8 cellular contexts compared by ENCODE assay signal in genomic region chr2:42169100-42169868, GRCh38. TPM values are rescaled to one million over a fixed set of nuclear protein-coding genes. Genes with fewer than 3 reads are reported as not detected.
DNase-seq lines count a peak whose midpoint lies in the region; ATAC-seq, FAIRE-seq and TF ChIP-seq lines count a peak whose summit lies in the region.

Gene EML4 (plus strand): TSS chr2:42169353. CDS start chr2:42169612, 259 bp downstream.

- FAIRE-seq in small intestine (lab: Jason Lieb, UNC): no peak

- intact Hi-C loops in A673 (cut with micrococcal nuclease; ENCODE audit: unreplicated experiment): no loop called here
- intact Hi-C loops in breast epithelium (cut with DNase I; ENCODE audit: low total_unique reads): no loop called here

- CTCF ChIA-PET in A673 (lab: Charles Lee): no interaction called here

- TF ChIP-seq POLR2A in breast epithelium (IDR thresholded peaks at IDR 0.05): no peak

- POLR2A ChIA-PET in A673 (lab: Charles Lee; ENCODE audit: low non-redundant PET): no interaction called here

- H3K27ac ChIP-seq in A673 (ENCODE audit: low read depth, low read length, poor library complexity, severe bottlenecking): peak within 1 kb of the TSS; percentile 81
- H3K27ac ChIP-seq in WERI-Rb-1: peak within 1 kb of the TSS; percentile 87
- peak within 1 kb of the TSS; percentile 92 to 94 for H3K27ac ChIP-seq in breast epithelium
- H3K27ac ChIP-seq in small intestine (ENCODE audit: low read depth in 1 of 2, low read length in 1 of 2): peak within 1 kb of the TSS; percentile 81 to 96

- 0 to 1% (median 0%) methylated on average over 69 to 87 of the region's 87 CpGs for WGBS in small intestine, 3 donors

- peaks cover 24% of the 10 kb centered on the region for H3K4me1 ChIP-seq in A673 (ENCODE audit: insufficient read depth, low read length, poor library complexity, severe bottlenecking)
- peaks cover 0 to 7% of the 10 kb centered on the region in 2 donors for H3K4me1 ChIP-seq in breast epithelium
- H3K4me1 ChIP-seq in small intestine (ENCODE audit: control insufficient read depth in 2 of 2, insufficient read depth in 1 of 2, low read depth in 1 of 2, low read length in 1 of 2): peaks cover 0 to 7% of the 10 kb centered on the region in 2 donors

- ATAC-seq in GM18868 (IDR thresholded peaks at IDR 0.05; ENCODE audit: unreplicated experiment) (peak; percentile 86), HG03103 (IDR thresholded peaks at IDR 0.05; ENCODE audit: low read depth, unreplicated experiment) (peak; percentile 79)

- H3K36me3 ChIP-seq in A673 (ENCODE audit: insufficient read depth, low read length, poor library complexity, severe bottlenecking): no peaks in the 10 kb centered on the region
- H3K36me3 ChIP-seq in WERI-Rb-1: no peaks in the 10 kb centered on the region
- H3K36me3 ChIP-seq in breast epithelium: no peaks in the 10 kb centered on the region
- no peaks in the 10 kb centered on the region for H3K36me3 ChIP-seq in small intestine (ENCODE audit: control insufficient read depth in 2 of 2, insufficient read depth in 2 of 2, low read length in 2 of 2)

- no peaks in the 10 kb centered on the region for H3K27me3 ChIP-seq in A673 (replicated peaks; ENCODE audit: insufficient read depth, low read depth, low read length, poor library complexity)
- no peaks in the 10 kb centered on the region for H3K27me3 ChIP-seq in WERI-Rb-1 (ENCODE audit: insufficient read depth, low read depth, severe bottlenecking)
- no peaks in the 10 kb centered on the region for H3K27me3 ChIP-seq in breast epithelium
- no peaks in the 10 kb centered on the region for H3K27me3 ChIP-seq in small intestine (ENCODE audit: control insufficient read depth in 2 of 2, insufficient read depth in 2 of 2, low read length in 2 of 2)

- no TSS peak for BruUV-seq in A673 (replicated peaks; lab: Mats Ljungman, UMichigan)

- DNase-seq in A673 (ENCODE audit: low spot score) (peak; percentile 88), NCI-H2196 treated with DMSO at 0.1 percent for 48 hours (lab: John Stamatoyannopoulos, UW; ENCODE audit: unreplicated experiment) (peak; percentile 84), WERI-Rb-1 (peak; percentile 88), breast epithelium (ENCODE audit: low spot score in 2 of 2) (peak; percentile 91), iPS-NIHi11 (ENCODE audit: low spot score) (peak; percentile 96), small intestine (peak; percentile 88)

- TF ChIP-seq CTCF in A673 (conservative IDR thresholded peaks at IDR 0.05; ENCODE audit: low read depth, low read length): no peak
- no peak for TF ChIP-seq CTCF in WERI-Rb-1 (IDR thresholded peaks at IDR 0.05; ENCODE audit: low read depth, low read length)
- TF ChIP-seq CTCF in breast epithelium (IDR thresholded peaks at IDR 0.05): no peak

- no peaks in the 10 kb centered on the region for H3K9me3 ChIP-seq in A673 (ENCODE audit: low read depth, low read length, poor library complexity, severe bottlenecking)
- peaks cover 5% of the 10 kb centered on the region for H3K9me3 ChIP-seq in WERI-Rb-1 (ENCODE audit: severe bottlenecking)
- no peaks in the 10 kb centered on the region for H3K9me3 ChIP-seq in breast epithelium
- no peaks in the 10 kb centered on the region for H3K9me3 ChIP-seq in small intestine (ENCODE audit: control insufficient read depth, low read depth)

- H3K4me3 ChIP-seq in A673 (ENCODE audit: low read depth, low read length, poor library complexity, severe bottlenecking): peak within 1 kb of the TSS; percentile 69
- peak within 1 kb of the TSS; percentile 86 for H3K4me3 ChIP-seq in WERI-Rb-1 (ENCODE audit: low read depth, low read length)
- H3K4me3 ChIP-seq in breast epithelium: peak within 1 kb of the TSS; percentile 80 to 93 (median 86)
- peak within 1 kb of the TSS; percentile 89 to 90 for H3K4me3 ChIP-seq in small intestine (ENCODE audit: low read depth in 1 of 2, low read length in 2 of 2)

RNA-seq across cellular contexts. Expression of gene EML4, which starts in this region (rescaled TPM):
- 93.7 and 103 TPM in 2 replicates for total RNA-seq in A673 (2021)
- 10 to 100 TPM; 19.4 to 68.5 (median 36.7) TPM for total RNA-seq in breast epithelium
- 10 to 100 TPM; 30.0 to 35.8 (median 30.8) TPM for polyA plus RNA-seq in small intestine

Comparison
In these comparisons a context has a peak if more than half of its experiments do, and no peak if none do; other contexts are left out.
1. Peak in every context shown above with its lines: DNase-seq, ATAC-seq, H3K4me3 ChIP-seq and H3K27ac ChIP-seq.